11 cellular contexts compared by ENCODE assay signal in the genomic region with DNA sequence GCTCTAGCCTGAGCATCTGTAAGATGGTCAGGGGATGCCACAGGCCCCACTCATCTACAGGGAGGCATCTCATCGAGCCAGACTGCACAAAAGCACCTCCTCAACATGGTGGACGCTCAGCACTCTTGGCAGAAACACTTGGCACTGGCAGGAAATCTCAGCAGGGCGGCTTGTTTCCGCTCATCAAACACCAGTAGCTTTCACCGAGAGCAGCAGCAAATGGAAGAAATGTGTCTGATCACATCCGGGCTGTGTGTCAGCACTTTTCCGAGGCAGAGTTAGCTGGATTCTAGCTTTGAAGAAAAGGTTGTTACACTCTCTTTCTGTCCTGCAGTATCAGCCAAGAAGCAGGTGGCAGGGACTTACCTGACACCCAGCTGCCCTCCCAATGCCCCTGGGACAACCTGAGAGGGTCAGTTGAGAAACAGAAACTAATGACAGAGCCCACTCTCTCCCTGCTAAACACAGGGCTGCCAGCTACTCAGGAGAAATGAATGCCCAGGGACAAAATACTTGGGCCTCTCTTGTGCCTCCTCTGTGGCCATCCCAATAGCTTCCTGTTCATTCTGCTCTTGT.
A peak's percentile ranks its signal among the peaks of the same experiment; 100 is the strongest.
DNase-seq lines count a peak whose midpoint lies in the region; ATAC-seq, FAIRE-seq and TF ChIP-seq lines count a peak whose summit lies in the region.
"Had no signal": no experiment of that assay in that cellular context is flagged by ENCODE, and none has a peak within 500 bp of the region (broad histone marks: within the 10 kb centered on the region; RNA-seq: fewer than 3 reads in every experiment).

No MANE protein-coding gene starts in this region.

- POLR2A ChIA-PET in activated CD8-positive, alpha-beta T cell treated with anti-CD3 and anti-CD28 coated beads, Interleukin-2, amount 10 ng/mL, durations not matched to agents 7 days and 5 days (lab: Charles Lee): interaction anchor here (0.6 kb wide), 1 partner anchor 25 kb away, joined by 4 read pairs; no protein-coding TSS in a partner anchor

- DNase-seq in AG10803 (ENCODE audit: low read depth): peak; percentile 28
- DNase-seq in NCI-H1092 (lab: John Stamatoyannopoulos, UW): peak; percentile 68
- DNase-seq in activated CD8-positive, alpha-beta T cell treated with anti-CD3 and anti-CD28 coated beads, Interleukin-2, amount 10 ng/mL, durations not matched to agents 7 days and 5 days: peak; percentile 51
- no peak for DNase-seq in urothelium cell line (ENCODE audit: low spot score)
- DNase-seq: PC-9 had no signal

- no peaks in the 10 kb centered on the region for H3K36me3 Mint-ChIP-seq in activated CD8-positive, alpha-beta T cell treated with anti-CD3 and anti-CD28 coated beads, Interleukin-2, amount 10 ng/mL, durations not matched to agents 7 days and 5 days (ENCODE audit: low read depth)
- H3K36me3 Mint-ChIP-seq: CD8-positive, alpha-beta memory T cell; natural killer cell treated with Interleukin-12 subunit alpha and Interleukin-12 subunit beta and Interleukin-15 and Interleukin-18, amount 100 ng/mL, for 72 hours had no signal

- H3K4me1 Mint-ChIP-seq in activated CD8-positive, alpha-beta T cell treated with anti-CD3 and anti-CD28 coated beads, Interleukin-2, amount 10 ng/mL, durations not matched to agents 7 days and 5 days (ENCODE audit: low read depth): peaks cover 7% of the 10 kb centered on the region

- peak overlapping the region; percentile 73 for H3K27ac Mint-ChIP-seq in activated CD8-positive, alpha-beta T cell treated with anti-CD3 and anti-CD28 coated beads, Interleukin-2, amount 10 ng/mL, durations not matched to agents 7 days and 5 days
- H3K27ac Mint-ChIP-seq: natural killer cell treated with Interleukin-12 subunit alpha and Interleukin-12 subunit beta and Interleukin-15 and Interleukin-18, amount 100 ng/mL, for 72 hours had no signal

- no peak overlapping the region for H3K4me3 Mint-ChIP-seq in activated CD8-positive, alpha-beta T cell treated with anti-CD3 and anti-CD28 coated beads, Interleukin-2, amount 10 ng/mL, durations not matched to agents 7 days and 5 days
- H3K4me3 Mint-ChIP-seq: natural killer cell treated with Interleukin-12 subunit alpha and Interleukin-12 subunit beta and Interleukin-15 and Interleukin-18, amount 100 ng/mL, for 72 hours had no signal

- TF ChIP-seq CTCF in AG10803 (conservative IDR thresholded peaks at IDR 0.05; ENCODE audit: low read length): no peak

- H3K9ac ChIP-seq in endocrine pancreas (ENCODE audit: control insufficient read depth, insufficient read depth, low read length): peak overlapping the region; percentile 31

- ATAC-seq in activated CD8-positive, alpha-beta T cell treated with anti-CD3 and anti-CD28 coated beads, Interleukin-2, amount 10 ng/mL, durations not matched to agents 7 days and 5 days: peak; percentile 57
- ATAC-seq in HG02885 (IDR thresholded peaks at IDR 0.05; ENCODE audit: poor library complexity, unreplicated experiment) (no peak), GM19397 (IDR thresholded peaks at IDR 0.05; ENCODE audit: unreplicated experiment) (no peak), HG02981 (IDR thresholded peaks at IDR 0.05; ENCODE audit: unreplicated experiment) (no peak)

- H3K9me3 Mint-ChIP-seq in activated CD8-positive, alpha-beta T cell treated with anti-CD3 and anti-CD28 coated beads, Interleukin-2, amount 10 ng/mL, durations not matched to agents 7 days and 5 days (ENCODE audit: insufficient read depth): no peaks in the 10 kb centered on the region
- H3K9me3 Mint-ChIP-seq: CD8-positive, alpha-beta memory T cell; natural killer cell treated with Interleukin-12 subunit alpha and Interleukin-12 subunit beta and Interleukin-15 and Interleukin-18, amount 100 ng/mL, for 72 hours had no signal

- peaks cover 3% of the 10 kb centered on the region for H3K27me3 Mint-ChIP-seq in activated CD8-positive, alpha-beta T cell treated with anti-CD3 and anti-CD28 coated beads, Interleukin-2, amount 10 ng/mL, durations not matched to agents 7 days and 5 days (ENCODE audit: low read depth)

- FAIRE-seq in urothelium cell line (lab: Jason Lieb, UNC): no peak

- no peaks in the 10 kb centered on the region for H3K36me3 ChIP-seq in endocrine pancreas (ENCODE audit: control insufficient read depth, insufficient read depth, low read length)

- H3K4me3 ChIP-seq in AG10803 (ENCODE audit: low read length): no peak overlapping the region
- no peak overlapping the region for H3K4me3 ChIP-seq in endocrine pancreas (ENCODE audit: control insufficient read depth, insufficient read depth, low read length)
- H3K4me3 ChIP-seq: PC-9 had no signal

- H3K9me3 ChIP-seq in endocrine pancreas (ENCODE audit: control insufficient read depth, low read length): no peaks in the 10 kb centered on the region

- no peaks in the 10 kb centered on the region for H3K4me1 ChIP-seq in endocrine pancreas (ENCODE audit: control insufficient read depth, insufficient read depth, low read length)

- CTCF ChIA-PET in activated CD8-positive, alpha-beta T cell treated with anti-CD3 and anti-CD28 coated beads, Interleukin-2, amount 10 ng/mL, durations not matched to agents 7 days and 5 days (lab: Charles Lee): interaction anchor here (1.4 kb wide), 1 partner anchor 13 kb away, joined by 3 read pairs; no protein-coding TSS in a partner anchor

- no peaks in the 10 kb centered on the region for H3K27me3 ChIP-seq in endocrine pancreas (ENCODE audit: control insufficient read depth, insufficient read depth, low read length)
